ENCODE assay signal across 1 cellular context in genomic region chr9:100428871-100429654, GRCh38.
A peak's percentile ranks its signal among the peaks of the same experiment; 100 is the strongest.
TF ChIP-seq lines count a peak whose summit lies in the region.

No MANE protein-coding gene starts in this region.

TF ChIP-seq in K562, 482 proteins besides CTCF, POLR2A, EP300 and RAD21 (continued from another document and continues in another):
- peak; percentile 58 for TF ChIP-seq ATF7 (IDR thresholded peaks at IDR 0.05)
- TF ChIP-seq ZC3H8 (IDR thresholded peaks at IDR 0.05), result no peak
- TF ChIP-seq, protein P1, sequence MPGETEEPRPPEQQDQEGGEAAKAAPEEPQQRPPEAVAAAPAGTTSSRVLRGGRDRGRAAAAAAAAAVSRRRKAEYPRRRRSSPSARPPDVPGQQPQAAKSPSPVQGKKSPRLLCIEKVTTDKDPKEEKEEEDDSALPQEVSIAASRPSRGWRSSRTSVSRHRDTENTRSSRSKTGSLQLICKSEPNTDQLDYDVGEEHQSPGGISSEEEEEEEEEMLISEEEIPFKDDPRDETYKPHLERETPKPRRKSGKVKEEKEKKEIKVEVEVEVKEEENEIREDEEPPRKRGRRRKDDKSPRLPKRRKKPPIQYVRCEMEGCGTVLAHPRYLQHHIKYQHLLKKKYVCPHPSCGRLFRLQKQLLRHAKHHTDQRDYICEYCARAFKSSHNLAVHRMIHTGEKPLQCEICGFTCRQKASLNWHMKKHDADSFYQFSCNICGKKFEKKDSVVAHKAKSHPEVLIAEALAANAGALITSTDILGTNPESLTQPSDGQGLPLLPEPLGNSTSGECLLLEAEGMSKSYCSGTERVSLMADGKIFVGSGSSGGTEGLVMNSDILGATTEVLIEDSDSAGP (CRISPR knock-in tag; IDR thresholded peaks at IDR 0.05), result no peak
- TF ChIP-seq ZSCAN32 (CRISPR knock-in tag; IDR thresholded peaks at IDR 0.05), result no peak
- peak; percentile 2 for TF ChIP-seq MEIS2 (IDR thresholded peaks at IDR 0.05; ENCODE audit: partially characterized antibody)
- no peak for TF ChIP-seq POLR2B (IDR thresholded peaks at IDR 0.05; ENCODE audit: low read depth, partially characterized antibody)
- no peak for TF ChIP-seq MAZ (CRISPR knock-in tag; conservative IDR thresholded peaks at IDR 0.05 in 1 of 2, IDR thresholded peaks at IDR 0.05 in 1 of 2)
- peak; percentile 64; the same call in 1 of the 2 replicates for TF ChIP-seq SMARCC2 (IDR thresholded peaks at IDR 0.05; ENCODE audit: low read depth)
- TF ChIP-seq, protein P2, sequence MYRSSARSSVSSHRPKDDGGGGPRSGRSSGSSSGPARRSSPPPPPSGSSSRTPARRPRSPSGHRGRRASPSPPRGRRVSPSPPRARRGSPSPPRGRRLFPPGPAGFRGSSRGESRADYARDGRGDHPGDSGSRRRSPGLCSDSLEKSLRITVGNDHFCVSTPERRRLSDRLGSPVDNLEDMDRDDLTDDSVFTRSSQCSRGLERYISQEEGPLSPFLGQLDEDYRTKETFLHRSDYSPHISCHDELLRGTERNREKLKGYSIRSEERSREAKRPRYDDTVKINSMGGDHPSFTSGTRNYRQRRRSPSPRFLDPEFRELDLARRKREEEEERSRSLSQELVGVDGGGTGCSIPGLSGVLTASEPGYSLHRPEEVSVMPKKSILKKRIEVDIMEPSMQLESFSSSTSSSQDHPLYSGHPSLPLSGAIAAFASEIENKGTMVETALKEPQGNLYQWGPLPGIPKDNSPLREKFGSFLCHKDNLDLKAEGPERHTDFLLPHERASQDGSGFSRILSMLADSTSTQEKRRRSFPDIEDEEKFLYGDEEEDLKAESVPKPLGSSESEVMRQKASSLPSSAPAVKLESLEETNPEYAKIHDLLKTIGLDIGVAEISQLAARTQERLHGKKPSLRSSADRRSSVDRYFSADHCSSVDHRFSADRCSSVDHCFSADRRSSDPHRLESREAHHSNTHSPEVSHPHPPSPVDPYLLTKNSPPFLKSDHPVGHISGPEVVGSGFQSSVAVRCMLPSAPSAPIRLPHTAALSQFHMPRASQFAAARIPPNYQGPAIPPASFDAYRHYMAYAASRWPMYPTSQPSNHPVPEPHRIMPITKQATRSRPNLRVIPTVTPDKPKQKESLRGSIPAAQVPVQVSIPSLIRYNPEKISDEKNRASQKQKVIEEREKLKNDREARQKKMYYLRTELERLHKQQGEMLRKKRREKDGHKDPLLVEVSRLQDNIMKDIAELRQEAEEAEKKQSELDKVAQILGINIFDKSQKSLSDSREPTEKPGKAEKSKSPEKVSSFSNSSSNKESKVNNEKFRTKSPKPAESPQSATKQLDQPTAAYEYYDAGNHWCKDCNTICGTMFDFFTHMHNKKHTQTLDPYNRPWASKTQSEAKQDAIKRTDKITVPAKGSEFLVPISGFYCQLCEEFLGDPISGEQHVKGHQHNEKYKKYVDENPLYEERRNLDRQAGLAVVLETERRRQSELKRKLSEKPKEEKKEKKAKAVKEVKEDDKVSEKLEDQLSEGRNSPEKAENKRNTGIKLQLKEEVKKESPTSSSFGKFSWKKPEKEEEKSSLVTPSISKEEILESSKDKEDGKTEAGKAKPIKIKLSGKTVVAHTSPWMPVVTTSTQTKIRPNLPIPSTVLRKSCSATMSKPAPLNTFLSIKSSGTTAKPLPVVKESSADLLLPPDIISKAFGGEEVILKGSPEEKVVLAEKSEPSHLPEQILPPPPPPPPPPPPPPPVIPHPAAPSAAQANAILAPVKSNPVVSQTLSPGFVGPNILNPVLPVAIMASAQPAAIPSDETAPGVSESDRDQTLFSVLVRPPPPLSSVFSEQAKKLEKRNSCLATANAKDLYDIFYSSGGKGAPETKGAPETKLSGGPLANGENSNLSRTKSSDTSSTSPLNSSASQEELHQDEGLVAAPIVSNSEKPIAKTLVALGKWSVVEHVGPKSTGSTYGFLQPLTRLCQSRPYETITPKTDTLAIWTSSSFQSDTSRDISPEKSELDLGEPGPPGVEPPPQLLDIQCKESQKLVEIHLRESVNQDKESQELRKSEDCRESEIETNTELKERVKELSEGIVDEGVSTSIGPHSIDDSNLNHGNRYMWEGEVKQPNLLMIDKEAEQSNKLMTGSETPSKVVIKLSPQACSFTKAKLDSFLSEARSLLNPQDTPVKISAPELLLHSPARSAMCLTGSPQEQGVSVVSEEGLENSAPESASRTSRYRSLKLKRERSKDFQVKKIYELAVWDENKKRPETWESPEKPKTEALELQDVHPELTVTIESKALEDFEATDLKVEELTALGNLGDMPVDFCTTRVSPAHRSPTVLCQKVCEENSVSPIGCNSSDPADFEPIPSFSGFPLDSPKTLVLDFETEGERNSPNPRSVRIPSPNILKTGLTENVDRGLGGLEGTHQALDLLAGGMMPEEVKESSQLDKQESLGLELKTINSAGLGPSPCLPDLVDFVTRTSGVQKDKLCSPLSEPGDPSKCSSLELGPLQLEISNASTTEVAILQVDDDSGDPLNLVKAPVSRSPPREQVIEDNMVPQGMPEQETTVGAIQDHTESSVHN (IDR thresholded peaks at IDR 0.05; ENCODE audit: borderline replicate concordance in 1 of 2, low read depth in 1 of 2), result peak in 1 of 2 experiments; percentile 74; a peak in 2 of 4 replicates
- TF ChIP-seq ZNF655 (CRISPR knock-in tag; IDR thresholded peaks at IDR 0.05), result no peak
- no peak for TF ChIP-seq WHSC1 (IDR thresholded peaks at IDR 0.05; ENCODE audit: low read length)
- no peak for TF ChIP-seq ZNF263 (CRISPR knock-in tag; IDR thresholded peaks at IDR 0.05; ENCODE audit: borderline replicate concordance)
- TF ChIP-seq HIVEP1 (CRISPR knock-in tag; IDR thresholded peaks at IDR 0.05), result no peak
- TF ChIP-seq SMARCE1 (IDR thresholded peaks at IDR 0.05), result peak; percentile 66; the same call in 1 of the 2 replicates
- no peak for TF ChIP-seq SREBF1 (IDR thresholded peaks at IDR 0.05; ENCODE audit: borderline replicate concordance, low read depth, low read length)
- no peak for TF ChIP-seq YBX1 (IDR thresholded peaks at IDR 0.05)
- TF ChIP-seq TEAD1 (CRISPR knock-in tag; IDR thresholded peaks at IDR 0.05), result no peak
- peak; percentile 8 to 21; a peak in 2 of 4 replicates for TF ChIP-seq TRIM24 (IDR thresholded peaks at IDR 0.05)
- peak; percentile 60 for TF ChIP-seq FOS (IDR thresholded peaks at IDR 0.05; ENCODE audit: extremely low read depth, insufficient read length)
- peak; percentile 88 for TF ChIP-seq MAFG (tag; conservative IDR thresholded peaks at IDR 0.05)
- no peak for TF ChIP-seq KAT2B (IDR thresholded peaks at IDR 0.05; ENCODE audit: low read depth, low read length)
- TF ChIP-seq HNRNPUL1 (IDR thresholded peaks at IDR 0.05; ENCODE audit: low read length), result no peak
- TF ChIP-seq ZNF24 (IDR thresholded peaks at IDR 0.05), result 0 out of 2 replicates have a peak, but pooled peaks have one; percentile 36
- TF ChIP-seq OTX1 (CRISPR knock-in tag; IDR thresholded peaks at IDR 0.05), result no peak
- no peak for TF ChIP-seq ZNF239 (CRISPR knock-in tag; IDR thresholded peaks at IDR 0.05)
- TF ChIP-seq HLTF (IDR thresholded peaks at IDR 0.05), result no peak
- no peak for TF ChIP-seq NR2C2 (CRISPR knock-in tag; IDR thresholded peaks at IDR 0.05)
- no peak for TF ChIP-seq NR2C2 (tag; IDR thresholded peaks at IDR 0.05)
- no peak for TF ChIP-seq PHTF2 (CRISPR knock-in tag; IDR thresholded peaks at IDR 0.05)
- no peak for TF ChIP-seq MCM3 (IDR thresholded peaks at IDR 0.05)
- no peak for TF ChIP-seq HNRNPK (IDR thresholded peaks at IDR 0.05; ENCODE audit: low read depth, low read length, poor library complexity, severe bottlenecking)
- no peak for TF ChIP-seq REST (CRISPR knock-in tag; IDR thresholded peaks at IDR 0.05; ENCODE audit: low read depth)
- no peak for TF ChIP-seq RBFOX2 (IDR thresholded peaks at IDR 0.05; ENCODE audit: low read depth, low read length)
- TF ChIP-seq LEF1 (IDR thresholded peaks at IDR 0.05), result 0 out of 2 replicates have a peak, but pooled peaks have one; percentile 21
- no peak for TF ChIP-seq MECOM (CRISPR knock-in tag; IDR thresholded peaks at IDR 0.05)
- TF ChIP-seq ARID4B (CRISPR knock-in tag; IDR thresholded peaks at IDR 0.05), result no peak
- no peak for TF ChIP-seq ZNF274 (IDR thresholded peaks at IDR 0.05; ENCODE audit: borderline replicate concordance, low read depth, low read length)
- TF ChIP-seq, protein P3, sequence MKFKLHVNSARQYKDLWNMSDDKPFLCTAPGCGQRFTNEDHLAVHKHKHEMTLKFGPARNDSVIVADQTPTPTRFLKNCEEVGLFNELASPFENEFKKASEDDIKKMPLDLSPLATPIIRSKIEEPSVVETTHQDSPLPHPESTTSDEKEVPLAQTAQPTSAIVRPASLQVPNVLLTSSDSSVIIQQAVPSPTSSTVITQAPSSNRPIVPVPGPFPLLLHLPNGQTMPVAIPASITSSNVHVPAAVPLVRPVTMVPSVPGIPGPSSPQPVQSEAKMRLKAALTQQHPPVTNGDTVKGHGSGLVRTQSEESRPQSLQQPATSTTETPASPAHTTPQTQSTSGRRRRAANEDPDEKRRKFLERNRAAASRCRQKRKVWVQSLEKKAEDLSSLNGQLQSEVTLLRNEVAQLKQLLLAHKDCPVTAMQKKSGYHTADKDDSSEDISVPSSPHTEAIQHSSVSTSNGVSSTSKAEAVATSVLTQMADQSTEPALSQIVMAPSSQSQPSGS (CRISPR knock-in tag; IDR thresholded peaks at IDR 0.05), result no peak
- TF ChIP-seq ZNF184 (CRISPR knock-in tag; IDR thresholded peaks at IDR 0.05), result no peak
- no peak for TF ChIP-seq PRMT5 (CRISPR knock-in tag; IDR thresholded peaks at IDR 0.05)
- TF ChIP-seq RBM22 (IDR thresholded peaks at IDR 0.05; ENCODE audit: low read depth, low read length, poor library complexity, severe bottlenecking), result no peak
- no peak for TF ChIP-seq SMC3 (conservative IDR thresholded peaks at IDR 0.05; ENCODE audit: insufficient read depth, low read depth, low read length)
- TF ChIP-seq KLF16 (IDR thresholded peaks at IDR 0.05), result no peak
- TF ChIP-seq LARP7 (IDR thresholded peaks at IDR 0.05), result no peak
- TF ChIP-seq JUN (IDR thresholded peaks at IDR 0.05; ENCODE audit: borderline replicate concordance, low read depth, low read length), result peak; percentile 88
- no peak for TF ChIP-seq JUN (CRISPR knock-in tag; IDR thresholded peaks at IDR 0.05; ENCODE audit: borderline replicate concordance)
